ENCODE assay signal across 8 cellular contexts in the genomic region with DNA sequence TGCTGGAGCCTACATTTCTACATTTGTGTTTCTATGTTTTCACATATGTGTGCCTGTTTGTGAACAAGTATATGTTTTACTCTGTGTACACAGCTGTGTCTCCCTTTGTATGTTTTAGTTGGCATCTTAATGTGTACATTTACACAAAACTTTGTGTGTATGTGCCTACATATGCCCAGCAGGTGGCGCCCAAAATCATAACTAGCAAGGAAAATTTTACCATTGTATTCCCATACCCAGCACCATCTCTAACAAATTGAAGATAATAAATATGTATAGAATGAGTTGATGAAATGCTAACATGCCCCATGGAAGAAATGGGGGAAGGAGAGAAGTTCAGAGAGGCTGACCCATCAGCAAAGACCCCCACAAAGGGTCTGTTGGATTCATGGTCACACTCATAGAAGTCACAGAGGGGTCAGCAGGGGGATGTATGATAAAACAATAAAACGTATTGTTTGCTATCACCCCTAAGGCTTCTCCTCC. TPM values are rescaled to one million over a fixed set of nuclear protein-coding genes. Genes with fewer than 3 reads are reported as not detected.
A peak's percentile ranks its signal among the peaks of the same experiment; 100 is the strongest.
DNase-seq lines count a peak whose midpoint lies in the region; ATAC-seq, FAIRE-seq and TF ChIP-seq lines count a peak whose summit lies in the region.

No MANE protein-coding gene starts in this region.

- H3K4me1 ChIP-seq in Caco-2 = peaks cover 36% of the 10 kb centered on the region
- peaks cover 0 to 9% (median 3%) of the 10 kb centered on the region in 4 experiments; a peak in 4 of 7 replicates for H3K4me1 ChIP-seq in H1 (replicated peaks in 1 of 4; ENCODE audit: control insufficient read depth in 3 of 4, insufficient read depth in 4 of 4, low read length in 3 of 4)

- TF ChIP-seq RAD21 in H1 (IDR thresholded peaks at IDR 0.05 in 1 of 2, conservative IDR thresholded peaks at IDR 0.05 in 1 of 2; ENCODE audit: low read depth in 2 of 2, low read length in 2 of 2) = peak; percentile 76

- no peak overlapping the region for H3K27ac Mint-ChIP-seq in Caco-2 (ENCODE audit: unreplicated experiment)
- H3K27ac Mint-ChIP-seq in stimulated activated effector memory CD8-positive, alpha-beta T cell treated with anti-CD3 and anti-CD28 coated beads, Interleukin-12 subunit alpha, Interleukin-12 subunit beta, amount 100 ng/mL, for 72 hours = no peak overlapping the region

- H3K27me3 ChIP-seq in Caco-2 (replicated peaks; ENCODE audit: control insufficient read depth, insufficient read depth, low read length) (no peaks in the 10 kb centered on the region), H1 (replicated peaks in 1 of 4; ENCODE audit: control insufficient read depth in 3 of 4, extremely low read depth in 1 of 4, insufficient read depth in 3 of 4, low read length in 3 of 4) (peaks cover 0 to 3% (median 1%) of the 10 kb centered on the region in 4 experiments; a peak in 2 of 7 replicates)

- H3K4me3 ChIP-seq in Caco-2 (ENCODE audit: low read depth, low read length) (no peak overlapping the region), H1 (ENCODE audit: extremely low read depth in 1 of 4, insufficient read depth in 2 of 4, low read depth in 3 of 4, low read length in 4 of 4) (no peak overlapping the region)

- H3K56ac ChIP-seq in H1 (replicated peaks; ENCODE audit: insufficient read length, low read depth, low read length) = no peak overlapping the region

- no TSS peak for BruUV-seq in Caco-2 (replicated peaks; lab: Mats Ljungman, UMichigan)

- intact Hi-C loops in Caco-2 (cut with micrococcal nuclease; ENCODE audit: unreplicated experiment) = loop anchor here (1.0 kb wide), 4 partner anchors 46 to 142 kb away; no protein-coding TSS in a partner anchor

- TF ChIP-seq POLR2A in H1 (IDR thresholded peaks at IDR 0.05; ENCODE audit: control extremely low read depth in 1 of 2, low read depth in 2 of 2, low read length in 2 of 2) = no peak

- H2BK20ac ChIP-seq in H1 (ENCODE audit: low read length) = no peak overlapping the region

- H3K23me2 ChIP-seq in H1 (ENCODE audit: low read depth, low read length) = no peaks in the 10 kb centered on the region

- CTCF ChIA-PET in Caco-2 (lab: Charles Lee) (interaction anchor here (0.5 to 1.7 kb wide), 8 partner anchors 12 to 243 kb away, joined by 3 to 7 read pairs (median 3); no protein-coding TSS in a partner anchor), H1 (lab: Charles Lee; ENCODE audit: partially characterized antibody) (interaction anchor here (0.7 to 6.1 kb wide), 60 partner anchors 9 to 244 kb away, joined by 3 to 96 read pairs (median 5); no protein-coding TSS in a partner anchor)

- 0 out of 2 replicates have a peak overlapping the region, but pooled peaks have one; percentile 90 for H2BK15ac ChIP-seq in H1 (ENCODE audit: low read length)

- H3K14ac ChIP-seq in H1 (ENCODE audit: insufficient read length) = no peak overlapping the region

- peaks cover 43% of the 10 kb centered on the region for H3K4me1 Mint-ChIP-seq in Caco-2 (ENCODE audit: low read depth, unreplicated experiment)
- H3K4me1 Mint-ChIP-seq in stimulated activated effector memory CD8-positive, alpha-beta T cell treated with anti-CD3 and anti-CD28 coated beads, Interleukin-12 subunit alpha, Interleukin-12 subunit beta, amount 100 ng/mL, for 72 hours = peaks cover 50% of the 10 kb centered on the region

- no peak overlapping the region for H3K23ac ChIP-seq in H1 (ENCODE audit: insufficient read length)

- WGBS in H1 (ENCODE audit: extremely low coverage in 1 of 2, insufficient coverage in 1 of 2, insufficient read length in 1 of 2, insufficient replicate concordance in 2 of 2, low coverage in 1 of 2, low lambda C conversion rate in 2 of 2, missing lambda C conversion rate in 1 of 2), 2 experiments = 42% methylated on average over 2 of the region's 2 CpGs; no CpG with 5 or more reads in 1 of the 2 experiments

- no peak overlapping the region for H3K4me3 Mint-ChIP-seq in Caco-2 (ENCODE audit: unreplicated experiment)
- H3K4me3 Mint-ChIP-seq in stimulated activated effector memory CD8-positive, alpha-beta T cell treated with anti-CD3 and anti-CD28 coated beads, Interleukin-12 subunit alpha, Interleukin-12 subunit beta, amount 100 ng/mL, for 72 hours = no peak overlapping the region

- no peak for FAIRE-seq in H1 (lab: Jason Lieb, UNC)

- H2AK5ac ChIP-seq in H1 (ENCODE audit: low read depth, low read length) = no peak overlapping the region

- POLR2A ChIA-PET in Caco-2 (lab: Charles Lee) (no interaction called here), H1 (lab: Charles Lee; ENCODE audit: partially characterized antibody) (interaction anchor here (1.1 to 1.4 kb wide), 2 partner anchors 76 to 254 kb away, joined by 3 to 4 read pairs; no protein-coding TSS in a partner anchor)

- H3K36me3 ChIP-seq in Caco-2 (ENCODE audit: control insufficient read depth, insufficient read depth, low read length) (no peaks in the 10 kb centered on the region), H1 (ENCODE audit: control insufficient read depth in 2 of 4, insufficient read depth in 4 of 4, low read length in 3 of 4) (no peaks in the 10 kb centered on the region)

- no peak for TF ChIP-seq EP300 in H1 (IDR thresholded peaks at IDR 0.05; ENCODE audit: borderline replicate concordance in 1 of 2, low read depth in 2 of 2, low read length in 2 of 2)

- no peak overlapping the region for H2BK5ac ChIP-seq in H1 (ENCODE audit: low read depth, low read length)

- H2AFZ ChIP-seq in H1 (ENCODE audit: low read length) = no peak overlapping the region

- no peak overlapping the region for H3K4me2 ChIP-seq in H1 (ENCODE audit: insufficient read depth in 1 of 2, low read depth in 2 of 2, low read length in 2 of 2)

- no peak overlapping the region for H3K27ac ChIP-seq in H1 (ENCODE audit: low read depth, low read length)

- H3K9ac ChIP-seq in H1 (replicated peaks in 1 of 4; ENCODE audit: extremely low read depth in 1 of 4, low read depth in 3 of 4, low read length in 3 of 4) = no peak overlapping the region

- H3K9me3 Mint-ChIP-seq in Caco-2 (ENCODE audit: unreplicated experiment) = peaks cover 11% of the 10 kb centered on the region
- H3K9me3 Mint-ChIP-seq in stimulated activated effector memory CD8-positive, alpha-beta T cell treated with anti-CD3 and anti-CD28 coated beads, Interleukin-12 subunit alpha, Interleukin-12 subunit beta, amount 100 ng/mL, for 72 hours = peaks cover 7% of the 10 kb centered on the region

- peak overlapping the region; percentile 39; the same call in 1 of the 2 replicates for H2BK12ac ChIP-seq in H1 (ENCODE audit: low read depth, low read length)

- no peaks in the 10 kb centered on the region for H3K79me2 ChIP-seq in H1 (ENCODE audit: control insufficient read depth in 1 of 2, insufficient read depth in 2 of 2, low read length in 2 of 2)

- H3K18ac ChIP-seq in H1 (ENCODE audit: extremely low read depth, low read length) = no peak overlapping the region

- no peak overlapping the region for H4K91ac ChIP-seq in H1 (replicated peaks; ENCODE audit: insufficient read length, low read length)

- no peaks in the 10 kb centered on the region for H3K27me3 Mint-ChIP-seq in Caco-2 (ENCODE audit: insufficient read depth, unreplicated experiment)

- H3K36me3 Mint-ChIP-seq in Caco-2 (ENCODE audit: insufficient read depth, unreplicated experiment) = peaks cover 6% of the 10 kb centered on the region
- H3K36me3 Mint-ChIP-seq in stimulated activated effector memory CD8-positive, alpha-beta T cell treated with anti-CD3 and anti-CD28 coated beads, Interleukin-12 subunit alpha, Interleukin-12 subunit beta, amount 100 ng/mL, for 72 hours = peaks cover 6% of the 10 kb centered on the region

- peak; percentile 77 to 91 for TF ChIP-seq CTCF in Caco-2 (IDR thresholded peaks at IDR 0.05; ENCODE audit: insufficient read depth in 1 of 2, low read depth in 1 of 2, low read length in 1 of 2, severe bottlenecking in 1 of 2, unreplicated experiment in 1 of 2)
- peak in 2 of 3 experiments; percentile 64 to 67; a peak in 3 of 4 replicates for TF ChIP-seq CTCF in H1 (IDR thresholded peaks at IDR 0.05; ENCODE audit: control extremely low read depth in 1 of 3, insufficient read depth in 1 of 3, low read depth in 1 of 3, low read length in 3 of 3)

- no peak overlapping the region for H3K4ac ChIP-seq in H1 (replicated peaks; ENCODE audit: insufficient read length, low read depth, low read length)

- no peak overlapping the region for H4K5ac ChIP-seq in H1 (ENCODE audit: insufficient read length, low read depth, low read length)

- peak; percentile 57 for ATAC-seq in stimulated activated effector memory CD8-positive, alpha-beta T cell treated with anti-CD3 and anti-CD28 coated beads, Interleukin-12 subunit alpha, Interleukin-12 subunit beta, amount 100 ng/mL, for 72 hours
- no peak for ATAC-seq in HG02973 (IDR thresholded peaks at IDR 0.05; ENCODE audit: unreplicated experiment)

- no peaks in the 10 kb centered on the region for H3K79me1 ChIP-seq in H1 (ENCODE audit: low read depth, low read length)

- H4K8ac ChIP-seq in H1 (ENCODE audit: extremely low read depth, insufficient read depth, low read length) = no peak overlapping the region

- no peak overlapping the region for H2BK120ac ChIP-seq in H1 (replicated peaks; ENCODE audit: low read depth, low read length)

- DNase-seq in Caco-2 (peak; percentile 74), HS-5 (ENCODE audit: low read depth) (peak; percentile 32), NCI-H82 (lab: John Stamatoyannopoulos, UW) (peak; percentile 89), H1 (ENCODE audit: low read depth in 1 of 2, low spot score in 2 of 2) (peak in 1 of 2 experiments; percentile 59), myocyte (ENCODE audit: low read depth) (peak; percentile 75)
- peak; percentile 58 to 62 for DNase-seq in activated CD8-positive, alpha-beta memory T cell treated with anti-CD3 and anti-CD28 coated beads for 1 hour (ENCODE audit: extremely low read depth in 1 of 2, low read depth in 1 of 2)
- peak; percentile 52 to 79 for DNase-seq in stimulated activated effector memory CD8-positive, alpha-beta T cell treated with anti-CD3 and anti-CD28 coated beads, Interleukin-12 subunit alpha, Interleukin-12 subunit beta, amount 100 ng/mL, for 72 hours (ENCODE audit: low spot score in 2 of 2)

- H3K9me3 ChIP-seq in Caco-2 (peaks cover 3% of the 10 kb centered on the region; the same call in 1 of the 2 replicates), H1 (ENCODE audit: insufficient read depth in 2 of 2, low read depth in 1 of 2, low read length in 1 of 2) (peaks cover 2 to 7% of the 10 kb centered on the region in 2 experiments)

- no peaks in the 10 kb centered on the region for H4K20me1 ChIP-seq in H1 (replicated peaks in 1 of 2; ENCODE audit: control insufficient read depth in 1 of 2, insufficient read depth in 2 of 2, low read length in 2 of 2)

RNA-seq across cellular contexts. Expression of a gene that starts 48.1 kb away (rescaled TPM):
- total RNA-seq in Caco-2 (2022) = 322 and 339 TPM in 2 replicates
- total RNA-seq in H1 (2021; fragmentation: NEBNext Ultra II Directional; extraction: Animal tissue kit (Norgen Biotek cat#: 25700)) = 48.0 and 49.9 TPM in 2 replicates
- 80.1 and 115 TPM in 2 replicates for polyA plus RNA-seq in H1 (2011; rRNA removed)
- 148 TPM for polyA plus RNA-seq in H1 (2011; cell fraction: cytosol; rRNA removed)
- polyA plus RNA-seq in H1 (2011; cell fraction: nucleus; rRNA removed) = 347 TPM
- polyA plus RNA-seq in H1 (2012, experiment 1 of 2) = 37.2 to 63.9 TPM (median 58.3 TPM) in 4 replicates
- 59.7 TPM for polyA plus RNA-seq in H1 (2012, experiment 2 of 2)
- 8.0 TPM for polyA plus RNA-seq in H1 (2013, experiment 1 of 2)
- polyA plus RNA-seq in H1 (2013, experiment 2 of 2) = 7.8 TPM
- 84.3 and 179 TPM in 2 replicates for polyA minus RNA-seq in H1 (2011; rRNA and poly(A)+ RNA removed)
- 55.0 TPM for polyA minus RNA-seq in H1 (2011; cell fraction: cytosol; rRNA and poly(A)+ RNA removed)
- polyA minus RNA-seq in H1 (2011; cell fraction: nucleus; rRNA and poly(A)+ RNA removed) = 79.6 TPM
- total RNA-seq in myocyte = 23.6 and 45.0 TPM in 2 replicates
- polyA plus RNA-seq in myocyte (2012) = 29.9 TPM
